14 cellular contexts compared by ENCODE assay signal in genomic region chr18:48342125-48342524, GRCh38.
A peak's percentile ranks its signal among the peaks of the same experiment; 100 is the strongest.
DNase-seq lines count a peak whose midpoint lies in the region; ATAC-seq lines count a peak whose summit lies in the region.
"Had no signal": no experiment of that assay in that cellular context is flagged by ENCODE, and none has a peak within 500 bp of the region (broad histone marks: within the 10 kb centered on the region; RNA-seq: fewer than 3 reads in every experiment).

No MANE protein-coding gene starts in this region.

- DNase-seq in DMS53 (lab: John Stamatoyannopoulos, UW) (peak; percentile 67), DMS53 treated with DMSO at 0.1 percent for 48 hours (lab: John Stamatoyannopoulos, UW; ENCODE audit: unreplicated experiment) (no peak), NCI-H69 (lab: John Stamatoyannopoulos, UW) (peak; percentile 92), left ventricle myocardium superior (peak; percentile 47), superior temporal gyrus (ENCODE audit: extremely low spot score) (peak; percentile 24), NCI-H1436 treated with DMSO at 0.1 percent for 48 hours (lab: John Stamatoyannopoulos, UW) (no peak), NCI-H2227 treated with DMSO at 0.1 percent for 48 hours (lab: John Stamatoyannopoulos, UW) (no peak)
- DNase-seq: 8988T; effector CD4-positive, alpha-beta T cell; Kasumi-1; naive thymus-derived CD8-positive, alpha-beta T cell; NK-92 treated with Interleukin-12 subunit alpha and Interleukin-12 subunit beta, amount 100 ng/mL, for 24 hours; SJCRH30 had no signal

- intact Hi-C loops in left ventricle myocardium superior (cut with micrococcal nuclease), result loop anchor here (10.0 kb wide), 1 partner anchor 307 kb away; no protein-coding TSS in a partner anchor

- ATAC-seq in left ventricle myocardium superior (peak; percentile 67), HG03108 (IDR thresholded peaks at IDR 0.05; ENCODE audit: unreplicated experiment) (no peak)
- ATAC-seq: naive thymus-derived CD8-positive, alpha-beta T cell had no signal

Comparison
In these comparisons a context has a peak if more than half of its experiments do, and no peak if none do; other contexts are left out.
1. DNase-seq: peak in DMS53 (single experiment), NCI-H69 (single experiment), left ventricle myocardium superior (single experiment) and superior temporal gyrus (single experiment); none in DMS53 treated with DMSO at 0.1 percent for 48 hours (single experiment), NCI-H1436 treated with DMSO at 0.1 percent for 48 hours (single experiment) and NCI-H2227 treated with DMSO at 0.1 percent for 48 hours (single experiment).